9 cellular contexts compared by ENCODE assay signal in genomic region chr14:63893701-63894458, GRCh38. TPM values are rescaled to one million over a fixed set of nuclear protein-coding genes. Genes with fewer than 3 reads are reported as not detected.
DNase-seq lines count a peak whose midpoint lies in the region; ATAC-seq and TF ChIP-seq lines count a peak whose summit lies in the region.
"Had no signal": no experiment of that assay in that cellular context is flagged by ENCODE, and none has a peak within 500 bp of the region (broad histone marks: within the 10 kb centered on the region; RNA-seq: fewer than 3 reads in every experiment).

No MANE protein-coding gene starts in this region.

- TF ChIP-seq CTCF in WI38 (IDR thresholded peaks at IDR 0.05; ENCODE audit: low read depth, low read length) = no peak
- no peak for TF ChIP-seq CTCF in cardiac muscle cell (IDR thresholded peaks at IDR 0.05; ENCODE audit: low read depth, low read length)
- TF ChIP-seq CTCF in psoas muscle (IDR thresholded peaks at IDR 0.05) = no peak

- 8 to 18% (median 12%) methylated on average over 5 of the region's 5 CpGs for WGBS in psoas muscle, 3 donors

- DNase-seq in DMS114 treated with DMSO at 0.1 percent for 48 hours (lab: John Stamatoyannopoulos, UW; ENCODE audit: unreplicated experiment) (peak; percentile 7), cardiac muscle cell (ENCODE audit: low read depth in 1 of 2, low spot score in 1 of 2) (peak; percentile 44 to 98), psoas muscle (peak; percentile 69 to 79), NCI-H2171 treated with DMSO at 0.1 percent for 48 hours (lab: John Stamatoyannopoulos, UW) (no peak), T-helper 1 cell (no peak), SW 1271 (lab: John Stamatoyannopoulos, UW) (no peak)
- DNase-seq: NCI-H510A had no signal

- peak overlapping the region; percentile 14 for H3K27ac ChIP-seq in cardiac muscle cell
- peak overlapping the region; percentile 60 for H3K27ac ChIP-seq in psoas muscle

- peak; percentile 74 to 91 (median 84) for ATAC-seq in psoas muscle
- ATAC-seq in GM21447 (IDR thresholded peaks at IDR 0.05; ENCODE audit: unreplicated experiment) = no peak

- H3K4me3 ChIP-seq in WI38 (ENCODE audit: low read depth, low read length) (0 out of 2 replicates have a peak overlapping the region, but pooled peaks have one; percentile 9), cardiac muscle cell (no peak overlapping the region), psoas muscle (no peak overlapping the region)

- H3K4me1 ChIP-seq in cardiac muscle cell (ENCODE audit: low read depth) = peaks cover 31% of the 10 kb centered on the region
- H3K4me1 ChIP-seq in psoas muscle = peaks cover 49% of the 10 kb centered on the region

- H3K36me3 ChIP-seq in cardiac muscle cell (no peaks in the 10 kb centered on the region), psoas muscle (ENCODE audit: insufficient read depth in 1 of 2, low read depth in 1 of 2) (no peaks in the 10 kb centered on the region)

- H3K27me3 ChIP-seq in cardiac muscle cell = no peaks in the 10 kb centered on the region
- H3K27me3 ChIP-seq in psoas muscle (ENCODE audit: insufficient read depth in 3 of 3, low read length in 2 of 3) = no peaks in the 10 kb centered on the region

- H3K9me3 ChIP-seq in cardiac muscle cell (ENCODE audit: low read depth) (no peaks in the 10 kb centered on the region), psoas muscle (no peaks in the 10 kb centered on the region)

- intact Hi-C loops in psoas muscle (cut with DNase I) = no loop called here

RNA-seq across cellular contexts. Expression of gene SYNE2, which starts 41.1 kb away (rescaled TPM):
- total RNA-seq in cardiac muscle cell (59.6 and 95.2 TPM in 2 replicates), psoas muscle (100 to 1,000 TPM in 3 of 4 donors, 10 to 100 TPM in 1; 78.3 to 239 (median 152) TPM)
- polyA plus RNA-seq in cardiac muscle cell (36.0 and 48.4 TPM in 2 replicates), psoas muscle (100 to 1,000 TPM in 2 of 3 donors, 10 to 100 TPM in 1; 23.0 to 188 (median 101) TPM)

Comparison
In these comparisons a context has a peak if more than half of its experiments do, and no peak if none do; other contexts are left out.
1. DNase-seq: peak in DMS114 treated with DMSO at 0.1 percent for 48 hours (single experiment), cardiac muscle cell (2 of 2) and psoas muscle (2 of 2); none in NCI-H2171 treated with DMSO at 0.1 percent for 48 hours (single experiment), T-helper 1 cell (0 of 5) and SW 1271 (0 of 2).